ENCODE assay signal across 9 cellular contexts in genomic region chr11:86182976-86183584, GRCh38.
DNase-seq lines count a peak whose midpoint lies in the region; ATAC-seq and TF ChIP-seq lines count a peak whose summit lies in the region.
"Had no signal": no experiment of that assay in that cellular context is flagged by ENCODE, and none has a peak within 500 bp of the region (broad histone marks: within the 10 kb centered on the region; RNA-seq: fewer than 3 reads in every experiment).

No MANE protein-coding gene starts in this region.

- intact Hi-C loops in CD4-positive, alpha-beta memory T cell (cut with micrococcal nuclease): no loop called here

- no peaks in the 10 kb centered on the region for H3K9me3 Mint-ChIP-seq in CD4-positive, alpha-beta memory T cell
- H3K9me3 Mint-ChIP-seq: dendritic cell treated with granulocyte-macrophage colony-stimulating factor and Interleukin-4, amounts not matched to agents 40 ng/mL and 50 ng/mL, for 4 days had no signal

- TF ChIP-seq POLR2A in suprapubic skin (IDR thresholded peaks at IDR 0.05): no peak

- TF ChIP-seq EP300 in suprapubic skin (IDR thresholded peaks at IDR 0.05): no peak

- POLR2A ChIA-PET in CD4-positive, alpha-beta memory T cell (lab: Charles Lee; ENCODE audit: partially characterized antibody): no interaction called here

- H3K4me1 ChIP-seq in CD4-positive, alpha-beta memory T cell (ENCODE audit: insufficient read depth, low read length): peaks cover 18% of the 10 kb centered on the region
- H3K4me1 ChIP-seq in suprapubic skin: no peaks in the 10 kb centered on the region

- ATAC-seq in GM19438 (IDR thresholded peaks at IDR 0.05; ENCODE audit: low read depth, unreplicated experiment) (peak; percentile 89), HG03469 (IDR thresholded peaks at IDR 0.05; ENCODE audit: unreplicated experiment) (peak; percentile 56)

- H3K4me3 Mint-ChIP-seq in CD4-positive, alpha-beta memory T cell: no peak overlapping the region
- H3K4me3 Mint-ChIP-seq: dendritic cell treated with granulocyte-macrophage colony-stimulating factor and Interleukin-4, amounts not matched to agents 40 ng/mL and 50 ng/mL, for 4 days had no signal

- no peaks in the 10 kb centered on the region for H3K9me3 ChIP-seq in CD4-positive, alpha-beta memory T cell (ENCODE audit: control insufficient read depth in 1 of 2, low read length in 2 of 2)
- no peaks in the 10 kb centered on the region for H3K9me3 ChIP-seq in suprapubic skin

- WGBS in suprapubic skin: 63% methylated on average over 8 of the region's 8 CpGs

- H3K36me3 ChIP-seq in CD4-positive, alpha-beta memory T cell (ENCODE audit: insufficient read depth, low read length): no peaks in the 10 kb centered on the region
- H3K36me3 ChIP-seq in suprapubic skin: no peaks in the 10 kb centered on the region

- no peaks in the 10 kb centered on the region for H3K36me3 Mint-ChIP-seq in CD4-positive, alpha-beta memory T cell

- H3K27ac Mint-ChIP-seq in CD4-positive, alpha-beta memory T cell: no peak overlapping the region
- H3K27ac Mint-ChIP-seq: dendritic cell treated with granulocyte-macrophage colony-stimulating factor and Interleukin-4, amounts not matched to agents 40 ng/mL and 50 ng/mL, for 4 days had no signal

- no peaks in the 10 kb centered on the region for H3K27me3 Mint-ChIP-seq in CD4-positive, alpha-beta memory T cell
- H3K27me3 Mint-ChIP-seq: dendritic cell treated with granulocyte-macrophage colony-stimulating factor and Interleukin-4, amounts not matched to agents 40 ng/mL and 50 ng/mL, for 4 days had no signal

- no peak overlapping the region for H3K4me3 ChIP-seq in CD4-positive, alpha-beta memory T cell (ENCODE audit: low read length in 2 of 2)
- no peak overlapping the region for H3K4me3 ChIP-seq in suprapubic skin

- CTCF ChIA-PET in CD4-positive, alpha-beta memory T cell (lab: Charles Lee; ENCODE audit: partially characterized antibody): interaction anchor here (1.3 to 2.5 kb wide), 2 partner anchors 10 to 11 kb away, joined by 3 to 11 read pairs; no protein-coding TSS in a partner anchor

- H3K27ac ChIP-seq in CD4-positive, alpha-beta memory T cell (ENCODE audit: low read depth, low read length): no peak overlapping the region
- H3K27ac ChIP-seq in suprapubic skin: no peak overlapping the region

- peak; percentile 18 to 55 (median 30) for DNase-seq in CD4-positive, alpha-beta memory T cell
- peak; percentile 86 to 90 for DNase-seq in activated CD4-positive, alpha-beta T cell treated with anti-CD3 and anti-CD28 coated beads, Interleukin-2, amount 50 U/mL, for 48 hours
- DNase-seq in mucosa of gallbladder (ENCODE audit: low spot score) (peak; percentile 67), NCI-H1417 treated with DMSO at 0.1 percent for 48 hours (lab: John Stamatoyannopoulos, UW) (no peak), suprapubic skin (ENCODE audit: low spot score in 2 of 2) (no peak), ecto neural progenitor cell (ENCODE audit: low spot score) (no peak)

- no peak for TF ChIP-seq CTCF in suprapubic skin (IDR thresholded peaks at IDR 0.05)

- H3K4me1 Mint-ChIP-seq in CD4-positive, alpha-beta memory T cell: peaks cover 0 to 2% (median 0%) of the 10 kb centered on the region in 4 donors

- no peaks in the 10 kb centered on the region for H3K27me3 ChIP-seq in CD4-positive, alpha-beta memory T cell (ENCODE audit: insufficient read depth, low read length)
- H3K27me3 ChIP-seq in suprapubic skin: no peaks in the 10 kb centered on the region

Comparison
In these comparisons a context has a peak if more than half of its experiments do, and no peak if none do; other contexts are left out.
1. DNase-seq: peak in CD4-positive, alpha-beta memory T cell (5 of 5), activated CD4-positive, alpha-beta T cell treated with anti-CD3 and anti-CD28 coated beads, Interleukin-2, amount 50 U/mL, for 48 hours (2 of 2) and mucosa of gallbladder (single experiment); none in NCI-H1417 treated with DMSO at 0.1 percent for 48 hours (single experiment), suprapubic skin (0 of 2) and ecto neural progenitor cell (single experiment).